ENCODE assay signal across 18 cellular contexts in the genomic region with DNA sequence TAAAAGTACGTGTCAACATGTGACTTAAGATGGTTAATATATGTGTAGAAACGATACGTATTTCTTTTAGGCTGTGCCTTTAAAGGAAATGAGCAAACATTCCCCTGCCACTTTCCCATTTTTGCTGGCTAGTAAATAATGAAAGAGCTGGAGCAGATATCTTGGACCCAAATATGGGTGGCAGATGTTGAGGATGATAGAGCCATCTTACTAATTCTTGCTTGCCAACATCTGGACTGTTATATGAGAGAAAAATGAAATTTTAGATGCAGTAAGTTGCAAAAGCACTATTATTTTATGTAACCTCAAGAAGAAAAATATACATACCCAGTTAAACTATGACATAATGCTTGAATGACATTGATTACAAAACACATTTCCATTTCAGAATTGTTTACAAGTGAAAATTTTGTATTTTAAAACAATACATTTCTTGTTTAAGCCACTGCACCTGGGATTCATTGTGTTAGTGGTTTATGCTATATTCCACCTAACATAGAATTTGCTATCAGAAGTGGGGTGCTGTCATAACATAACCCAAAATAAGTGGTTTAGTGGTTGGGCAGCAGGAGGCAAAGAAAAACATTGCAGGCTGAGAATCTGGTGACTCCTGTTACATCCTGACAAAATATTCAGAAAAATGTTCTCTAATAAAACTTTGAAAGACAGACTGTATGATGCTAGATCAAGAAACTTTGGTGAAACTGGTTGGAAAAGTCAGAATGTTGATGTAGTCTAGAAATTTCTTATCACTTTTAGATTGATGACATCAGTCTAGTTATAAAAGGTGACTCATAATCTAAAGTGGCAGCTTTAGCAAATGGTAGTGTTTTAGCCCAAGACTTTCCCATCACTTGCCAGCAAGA.
"Had no signal": no experiment of that assay in that cellular context is flagged by ENCODE, and none has a peak within 500 bp of the region (broad histone marks: within the 10 kb centered on the region; RNA-seq: fewer than 3 reads in every experiment).

No MANE protein-coding gene starts in this region.

- H3K27ac Mint-ChIP-seq: activated naive CD4-positive, alpha-beta T cell treated with anti-CD3 and anti-CD28 coated beads for 36 hours; memory B cell had no signal

- H3K4me3 ChIP-seq: breast epithelium, coronary artery, prostate gland, skin epidermis, suprapubic skin, vagina had no signal

- H3K36me3 ChIP-seq: breast epithelium, prostate gland, suprapubic skin, vagina had no signal

- H3K27ac ChIP-seq: breast epithelium, coronary artery, prostate gland, suprapubic skin, vagina had no signal

- H3K27me3 ChIP-seq: breast epithelium, suprapubic skin, vagina had no signal

- H3K4me3 Mint-ChIP-seq: activated naive CD4-positive, alpha-beta T cell treated with anti-CD3 and anti-CD28 coated beads for 36 hours; memory B cell; naive B cell; neural crest cell; stimulated activated naive CD8-positive, alpha-beta T cell treated with anti-CD3 and anti-CD28 coated beads, Interleukin-15, amount 100 ng/mL, for 72 hours had no signal

- ATAC-seq: right cardiac atrium; stimulated activated naive CD8-positive, alpha-beta T cell treated with anti-CD3 and anti-CD28 coated beads, Interleukin-15, amount 100 ng/mL, for 72 hours had no signal

- H3K4me1 ChIP-seq: breast epithelium, prostate gland had no signal

- DNase-seq: activated CD4-positive, alpha-beta T cell treated with anti-CD3 and anti-CD28 coated beads, Interleukin-2, amount 50 U/mL, for 1 hour; activated naive CD4-positive, alpha-beta T cell treated with anti-CD3 and anti-CD28 coated beads for 36 hours; aorta; naive B cell; right cardiac atrium; stimulated activated CD4-positive, alpha-beta T cell treated with anti-CD3 and anti-CD28 coated beads, Interleukin-15, amount 100 ng/mL, for 24 hours; stimulated activated CD4-positive, alpha-beta T cell treated with anti-CD3 and anti-CD28 coated beads, Interleukin-2, amount 100 ng/mL, for 48 hours; stimulated activated naive CD8-positive, alpha-beta T cell treated with anti-CD3 and anti-CD28 coated beads, Interleukin-15, amount 100 ng/mL, for 72 hours; T1000; trophoblast cell had no signal

- H3K9me3 ChIP-seq: prostate gland, suprapubic skin, vagina had no signal

- H3K27me3 Mint-ChIP-seq: memory B cell; naive B cell; stimulated activated naive CD8-positive, alpha-beta T cell treated with anti-CD3 and anti-CD28 coated beads, Interleukin-15, amount 100 ng/mL, for 72 hours had no signal
